ENCODE assay signal across 17 cellular contexts in the genomic region with DNA sequence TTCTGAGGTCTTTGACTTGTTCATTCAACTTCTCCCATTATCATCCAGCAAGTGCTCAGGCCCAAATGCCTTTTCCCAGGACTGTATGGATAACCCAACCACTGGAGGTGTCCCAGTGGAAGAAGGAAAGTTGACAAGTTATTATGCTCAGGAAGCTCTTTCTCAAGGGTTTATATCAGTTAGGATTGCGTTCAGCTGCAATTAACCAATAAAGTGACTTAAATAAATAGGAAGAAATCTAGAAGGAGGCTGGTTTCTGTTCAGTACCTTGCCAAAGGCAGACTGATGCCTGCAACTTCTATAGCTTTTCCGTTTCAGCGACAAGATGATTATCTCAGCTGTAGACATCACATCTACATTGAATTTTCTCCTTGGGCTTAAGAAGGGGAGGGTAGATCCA. TPM values are rescaled to one million over a fixed set of nuclear protein-coding genes. Genes with fewer than 3 reads are reported as not detected.
DNase-seq lines count a peak whose midpoint lies in the region; TF ChIP-seq lines count a peak whose summit lies in the region.
"Had no signal": no experiment of that assay in that cellular context is flagged by ENCODE, and none has a peak within 500 bp of the region (broad histone marks: within the 10 kb centered on the region; RNA-seq: fewer than 3 reads in every experiment).

No MANE protein-coding gene starts in this region.

- no peak for TF ChIP-seq CTCF in Calu3 (IDR thresholded peaks at IDR 0.05; ENCODE audit: unreplicated experiment)
- no peak for TF ChIP-seq CTCF in colonic mucosa (IDR thresholded peaks at IDR 0.05)
- TF ChIP-seq CTCF in transverse colon (IDR thresholded peaks at IDR 0.05) = no peak
- no peak for TF ChIP-seq CTCF in testis (IDR thresholded peaks at IDR 0.05)

- no peak overlapping the region for H3K4me3 ChIP-seq in colonic mucosa
- H3K4me3 ChIP-seq in mesendoderm (ENCODE audit: low read length) = no peak overlapping the region
- no peak overlapping the region for H3K4me3 ChIP-seq in transverse colon
- H3K4me3 ChIP-seq in testis = no peak overlapping the region
- H3K4me3 ChIP-seq: GM12878, GM23338 had no signal

- peak overlapping the region; percentile 83 for H3K27ac ChIP-seq in colonic mucosa
- no peak overlapping the region for H3K27ac ChIP-seq in mesendoderm (ENCODE audit: low read depth, low read length)
- peak overlapping the region; percentile 55 to 83 (median 70) for H3K27ac ChIP-seq in transverse colon
- H3K27ac ChIP-seq in testis = no peak overlapping the region

- no peaks in the 10 kb centered on the region for H3K79me1 ChIP-seq in mesendoderm (ENCODE audit: low read length)

- H3K9ac ChIP-seq in colonic mucosa (ENCODE audit: low read depth in 2 of 2, low read length in 2 of 2) (peak overlapping the region in 1 of 2 donors; percentile 59), mesendoderm (ENCODE audit: low read length) (no peak overlapping the region)

- peak overlapping the region; percentile 31 for H3K27ac Mint-ChIP-seq in Calu3 (ENCODE audit: unreplicated experiment)
- H3K27ac Mint-ChIP-seq: GM23338 had no signal

- no peak overlapping the region for H2BK120ac ChIP-seq in mesendoderm (ENCODE audit: low read depth, low read length)

- no peak overlapping the region for H4K5ac ChIP-seq in mesendoderm (ENCODE audit: low read length)

- H3K36me3 Mint-ChIP-seq in Calu3 (ENCODE audit: insufficient read depth, unreplicated experiment) = peaks cover 3% of the 10 kb centered on the region
- H3K36me3 Mint-ChIP-seq: CD4-positive, alpha-beta memory T cell had no signal

- H3K18ac ChIP-seq in mesendoderm (ENCODE audit: low read length) = peak overlapping the region; percentile 69

- H3K9me3 ChIP-seq in colonic mucosa (no peaks in the 10 kb centered on the region), transverse colon (no peaks in the 10 kb centered on the region), testis (no peaks in the 10 kb centered on the region)

- no TSS peak for BruUV-seq in Calu3 (replicated peaks; lab: Mats Ljungman, UMichigan)

- H3K79me2 ChIP-seq in mesendoderm (ENCODE audit: control insufficient read depth, insufficient read depth, low read length) = no peaks in the 10 kb centered on the region

- no peaks in the 10 kb centered on the region for H3K27me3 Mint-ChIP-seq in Calu3 (ENCODE audit: unreplicated experiment)

- WGBS in mesendoderm (ENCODE audit: extremely low coverage, insufficient coverage, low lambda C conversion rate) = no CpG with 5 or more reads among the region's 3 CpGs
- 61 to 64% methylated on average over 3 of the region's 3 CpGs for WGBS in transverse colon (ENCODE audit: low coverage in 1 of 2), 2 donors
- WGBS in testis, 2 donors = 92 to 93% methylated on average over 3 of the region's 3 CpGs

- H2AK5ac ChIP-seq in mesendoderm (ENCODE audit: low read length) = no peak overlapping the region

- in situ Hi-C loops in transverse colon (cut with MboI; ENCODE audit: low pct_ligation_motif_present in 1 of 4, low pct_unique_long_range_greater_than_20kb in 1 of 4, low sequenced_read_pairs in 3 of 4) (no loop called here), KBM-7 (cut with MboI; ENCODE audit: low pct_unique_long_range_greater_than_20kb, low sequenced_read_pairs) (no loop called here)

- H3K4me3 Mint-ChIP-seq in Calu3 (ENCODE audit: low read depth, unreplicated experiment) = no peak overlapping the region
- H3K4me3 Mint-ChIP-seq: CD4-positive, alpha-beta memory T cell; GM23338; H9 had no signal

- no peak overlapping the region for H3K56ac ChIP-seq in mesendoderm (ENCODE audit: low read length)

- H4K8ac ChIP-seq in mesendoderm (ENCODE audit: low read depth, low read length) = no peak overlapping the region

- no peak overlapping the region for H3K4me2 ChIP-seq in mesendoderm (ENCODE audit: low read length)
- H3K4me2 ChIP-seq: GM23338 had no signal

- H2BK5ac ChIP-seq in mesendoderm (ENCODE audit: low read length) = no peak overlapping the region

- intact Hi-C loops in Calu3 (cut with micrococcal nuclease; ENCODE audit: unreplicated experiment) = loop anchor here (2.0 to 5.0 kb wide), 2 partner anchors 50 to 86 kb away; no protein-coding TSS in a partner anchor
- intact Hi-C loops in colonic mucosa (cut with DNase I) = loop anchor here (5.0 kb wide), 1 partner anchor 49 kb away; no protein-coding TSS in a partner anchor
- intact Hi-C loops in transverse colon (cut with DNase I; ENCODE audit: low total_unique reads) = no loop called here
- intact Hi-C loops in testis (cut with DNase I; ENCODE audit: low total_unique reads) = no loop called here

- H3K4me1 Mint-ChIP-seq in Calu3 (ENCODE audit: low read depth, unreplicated experiment) = peaks cover 67% of the 10 kb centered on the region
- H3K4me1 Mint-ChIP-seq: CD4-positive, alpha-beta memory T cell had no signal

- H3K4me1 ChIP-seq in colonic mucosa = no peaks in the 10 kb centered on the region
- H3K4me1 ChIP-seq in mesendoderm (ENCODE audit: control insufficient read depth, low read depth, low read length) = peaks cover 8% of the 10 kb centered on the region
- peaks cover 0 to 36% (median 6%) of the 10 kb centered on the region in 4 donors for H3K4me1 ChIP-seq in transverse colon
- no peaks in the 10 kb centered on the region for H3K4me1 ChIP-seq in testis

- TF ChIP-seq EP300 in transverse colon (IDR thresholded peaks at IDR 0.05; ENCODE audit: low read depth) = no peak

- H2BK15ac ChIP-seq in mesendoderm (replicated peaks; ENCODE audit: low read depth) = peak overlapping the region; percentile 98

- CTCF ChIA-PET in Calu3 (lab: Charles Lee) = interaction anchor here (0.7 kb wide), 1 partner anchor 16 kb away, joined by 3 read pairs; no protein-coding TSS in a partner anchor

- DNase-seq in Calu3 = no peak
- no peak for DNase-seq in colonic mucosa
- DNase-seq in mesendoderm = no peak
- no peak for DNase-seq in transverse colon
- no peak for DNase-seq in testis
- DNase-seq in epidermal melanocyte (ENCODE audit: insufficient read length, low spot score) = no peak
- DNase-seq in KBM-7 = no peak
- DNase-seq: C1 segment of cervical spinal cord; CD4-positive, alpha-beta memory T cell; COR-L47; DMS 273 treated with DMSO at 0.1 percent for 48 hours; DMS79; EL; GDM1; H9 had no signal

- H3K36me3 ChIP-seq in colonic mucosa (no peaks in the 10 kb centered on the region), mesendoderm (ENCODE audit: control insufficient read depth, insufficient read depth, low read length) (no peaks in the 10 kb centered on the region), transverse colon (no peaks in the 10 kb centered on the region), testis (ENCODE audit: low read depth, missing control alignments) (no peaks in the 10 kb centered on the region)

- peaks cover 3% of the 10 kb centered on the region for H3K9me3 Mint-ChIP-seq in Calu3 (ENCODE audit: low read depth, unreplicated experiment)
- H3K9me3 Mint-ChIP-seq: CD4-positive, alpha-beta memory T cell; GM23338; H9 had no signal

- no peak overlapping the region for H3K4ac ChIP-seq in mesendoderm (ENCODE audit: low read depth, low read length)

- TF ChIP-seq POLR2A in transverse colon (IDR thresholded peaks at IDR 0.05) = no peak
- no peak for TF ChIP-seq POLR2A in testis (IDR thresholded peaks at IDR 0.05)

- no peak overlapping the region for H3K23ac ChIP-seq in mesendoderm (ENCODE audit: low read length)

- no peaks in the 10 kb centered on the region for H3K27me3 ChIP-seq in colonic mucosa
- no peaks in the 10 kb centered on the region for H3K27me3 ChIP-seq in mesendoderm (ENCODE audit: insufficient read depth, low read length, poor library complexity)
- no peaks in the 10 kb centered on the region for H3K27me3 ChIP-seq in transverse colon
- no peaks in the 10 kb centered on the region for H3K27me3 ChIP-seq in testis

RNA-seq across cellular contexts. Expression of a gene that starts 52.1 kb away (rescaled TPM):
- total RNA-seq in Calu3 (2022) (91.6 and 100 TPM in 2 replicates), colonic mucosa (10 to 100 TPM; 18.9 to 26.6 TPM), transverse colon (10 to 100 TPM; 14.9 to 26.9 (median 22.0) TPM), testis (100 to 1,000 TPM in 1 of 2 donors, 10 to 100 TPM in 1; 89.7 to 153 TPM)
- polyA plus RNA-seq in mesendoderm (2013, experiment 1 of 2) = 16.0 TPM
- polyA plus RNA-seq in mesendoderm (2013, experiment 2 of 2) = 14.6 TPM
- polyA plus RNA-seq in testis (ENCODE audit: insufficient read depth, low read depth, low replicate concordance) = 28.3 TPM

Comparison
In these comparisons a context has a peak if more than half of its experiments do, and no peak if none do; other contexts are left out.
1. H3K27ac ChIP-seq: peak in colonic mucosa (single experiment) and transverse colon (4 of 4); none in mesendoderm (single experiment) and testis (0 of 2).
2. intact Hi-C loops: an anchor here in Calu3 (2.0 to 5.0 kb wide) and colonic mucosa (5.0 kb wide); none called in transverse colon and testis.